Comparison of ENCODE assay signal across 31 cellular contexts in the genomic region with DNA sequence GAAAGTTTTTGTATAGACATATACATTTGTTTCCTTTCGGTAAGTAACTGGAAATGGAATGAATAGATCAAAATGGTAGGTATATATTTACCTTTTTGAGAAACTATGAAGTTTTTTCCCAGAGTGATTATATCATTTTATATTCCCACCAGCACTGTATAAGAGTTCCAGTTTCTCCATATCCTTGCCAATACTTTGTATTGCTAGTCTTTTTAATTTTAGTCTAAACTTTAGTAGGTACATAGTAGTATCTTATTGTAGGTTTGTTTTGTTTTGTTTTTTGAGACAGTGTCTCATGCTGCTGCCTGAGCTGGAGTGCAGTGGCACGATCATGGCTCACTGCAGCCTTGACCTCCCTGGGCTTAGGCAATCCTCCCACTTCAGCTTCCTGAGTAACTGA. TPM values are rescaled to one million over a fixed set of nuclear protein-coding genes. Genes with fewer than 3 reads are reported as not detected.
DNase-seq lines count a peak whose midpoint lies in the region; ATAC-seq, FAIRE-seq and TF ChIP-seq lines count a peak whose summit lies in the region.
"Had no signal": no experiment of that assay in that cellular context is flagged by ENCODE, and none has a peak within 500 bp of the region (broad histone marks: within the 10 kb centered on the region; RNA-seq: fewer than 3 reads in every experiment).

No MANE protein-coding gene starts in this region.

- no peak for TF ChIP-seq CTCF in HepG2 (CRISPR knock-in tag; IDR thresholded peaks at IDR 0.05)
- TF ChIP-seq CTCF in right lobe of liver (IDR thresholded peaks at IDR 0.05): no peak
- TF ChIP-seq CTCF in HEK293 (tag by site-specific recombination; IDR thresholded peaks at IDR 0.05): no peak

- no peak overlapping the region for H3K27ac ChIP-seq in HepG2 (ENCODE audit: extremely low read length, insufficient read depth, low read length)
- H3K27ac ChIP-seq in right lobe of liver: no peak overlapping the region
- H3K27ac ChIP-seq in HEK293 (ENCODE audit: extremely low read depth, low read depth, low read length): no peak overlapping the region
- H3K27ac ChIP-seq: 22Rv1; A549; BLaER1; BLaER1 treated with 17β-estradiol and CSF1 and Interleukin-3, amounts not matched to agents 10 nM and 100 nM; C4-2B had no signal

- peaks cover 5% of the 10 kb centered on the region for H3K4me1 ChIP-seq in HepG2 (ENCODE audit: insufficient read depth, low read length)
- no peaks in the 10 kb centered on the region for H3K4me1 ChIP-seq in right lobe of liver
- H3K4me1 ChIP-seq in HEK293 (ENCODE audit: control insufficient read depth, insufficient read depth, low read length): no peaks in the 10 kb centered on the region
- H3K4me1 ChIP-seq: A549, BE2C, BLaER1, Caco-2 had no signal

- H3K4me3 ChIP-seq in HepG2 (replicated peaks in 1 of 3; ENCODE audit: insufficient read depth in 1 of 3, low read depth in 2 of 3, low read length in 3 of 3) (no peak overlapping the region), right lobe of liver (no peak overlapping the region), HEK293 (ENCODE audit: low read depth, low read length) (no peak overlapping the region)
- H3K4me3 ChIP-seq: A549; BLaER1; BLaER1 treated with 17β-estradiol and CSF1 and Interleukin-3, amounts not matched to agents 10 nM and 100 nM had no signal

- intact Hi-C loops in HepG2 (cut with micrococcal nuclease; ENCODE audit: unreplicated experiment) (no loop called here), right lobe of liver (cut with DNase I) (no loop called here)

- TF ChIP-seq RAD21 in HepG2 (CRISPR knock-in tag; IDR thresholded peaks at IDR 0.05): no peak

- ATAC-seq in HepG2 (no peak), right lobe of liver (no peak)
- ATAC-seq: A549; CD8-positive, alpha-beta T cell had no signal

- no peak for FAIRE-seq in HepG2 (lab: Jason Lieb, UNC)
- FAIRE-seq: A204.1, A549, D721Med had no signal

- peaks cover 4% of the 10 kb centered on the region for H3K79me2 ChIP-seq in HepG2 (ENCODE audit: insufficient read depth, low read length)

- DNase-seq in HepG2 (ENCODE audit: low spot score): no peak
- no peak for DNase-seq in right lobe of liver
- no peak for DNase-seq in HEK293T (ENCODE audit: extremely low spot score)
- DNase-seq: 8988T; ACHN; AML-193; BE2C; C1 segment of cervical spinal cord; Caco-2; Calu3; CD4-positive, alpha-beta memory T cell; CD4-positive, alpha-beta T cell; CD4-positive, CD25-positive, alpha-beta regulatory T cell; CD8-positive, alpha-beta memory T cell; CD8-positive, alpha-beta T cell; COR-L47; DMS 273 treated with DMSO at 0.1 percent for 48 hours; DMS153; DMS53; DMS79; DMS79 treated with DMSO at 0.1 percent for 48 hours; DND-41; EL had no signal

- H3K36me3 ChIP-seq in HepG2 (replicated peaks in 1 of 2; ENCODE audit: control insufficient read depth in 1 of 2, insufficient read depth in 2 of 2, low read length in 2 of 2): peaks cover 10 to 57% of the 10 kb centered on the region in 2 experiments
- peaks cover 0 to 8% (median 2%) of the 10 kb centered on the region in 4 donors for H3K36me3 ChIP-seq in right lobe of liver
- peaks cover 0 to 32% of the 10 kb centered on the region in 2 experiments; a peak in 2 of 3 replicates for H3K36me3 ChIP-seq in HEK293 (ENCODE audit: control insufficient read depth in 2 of 2, insufficient read depth in 1 of 2, low read length in 2 of 2)
- H3K36me3 ChIP-seq: BE2C had no signal

- peaks cover 2% of the 10 kb centered on the region; the same call in 1 of the 2 replicates for H4K20me1 ChIP-seq in HepG2 (ENCODE audit: insufficient read depth, low read length)
- H4K20me1 ChIP-seq: BLaER1; BLaER1 treated with 17β-estradiol and CSF1 and Interleukin-3, amounts not matched to agents 10 nM and 100 nM had no signal

- no peak overlapping the region for H3K4me2 ChIP-seq in HepG2 (ENCODE audit: low read depth, low read length)
- H3K4me2 ChIP-seq: A549; BLaER1; BLaER1 treated with 17β-estradiol and CSF1 and Interleukin-3, amounts not matched to agents 10 nM and 100 nM had no signal

- no TSS peak for BruUV-seq in HepG2 (replicated peaks; lab: Mats Ljungman, UMichigan)

- TF ChIP-seq EP300 in HepG2 (IDR thresholded peaks at IDR 0.05; ENCODE audit: low read depth in 2 of 2, low read length in 2 of 2) (no peak), HepG2 (CRISPR knock-in tag; IDR thresholded peaks at IDR 0.05; ENCODE audit: borderline replicate concordance) (no peak)

- H3K9me3 ChIP-seq in HepG2 (ENCODE audit: low read length): no peaks in the 10 kb centered on the region
- H3K9me3 ChIP-seq in right lobe of liver: no peaks in the 10 kb centered on the region
- no peaks in the 10 kb centered on the region for H3K9me3 ChIP-seq in HEK293 (ENCODE audit: control insufficient read depth, insufficient read depth, low read depth, low read length)
- H3K9me3 ChIP-seq: BE2C, Caco-2 had no signal

- no peak overlapping the region for H3K9ac ChIP-seq in HepG2 (ENCODE audit: insufficient read depth, low read depth, low read length)
- H3K9ac ChIP-seq: BLaER1; BLaER1 treated with 17β-estradiol and CSF1 and Interleukin-3, amounts not matched to agents 10 nM and 100 nM had no signal

- WGBS in HepG2 (ENCODE audit: low lambda C conversion rate): 86% methylated on average over 2 of the region's 2 CpGs
- WGBS in right lobe of liver (ENCODE audit: insufficient coverage, low coverage, low lambda C conversion rate, missing lambda C conversion rate): 93% methylated on average over 2 of the region's 2 CpGs

- TF ChIP-seq POLR2A in HepG2 (IDR thresholded peaks at IDR 0.05; ENCODE audit: insufficient read depth in 1 of 2, low read depth in 2 of 2, low read length in 2 of 2) (no peak), right lobe of liver (IDR thresholded peaks at IDR 0.05) (no peak)

- CTCF ChIA-PET in HepG2 (lab: Yijun Ruan, JAX; ENCODE audit: low intra/inter-chr PET ratio, low total read pairs) (no interaction called here), HEK293 (lab: Yijun Ruan, JAX) (no interaction called here), HEK293T (lab: Yijun Ruan, JAX) (no interaction called here)

- H3K27me3 ChIP-seq in HepG2 (ENCODE audit: control insufficient read depth in 1 of 2, insufficient read depth in 2 of 2, low read length in 2 of 2): no peaks in the 10 kb centered on the region
- no peaks in the 10 kb centered on the region for H3K27me3 ChIP-seq in right lobe of liver
- H3K27me3 ChIP-seq: BE2C; BLaER1; BLaER1 treated with 17β-estradiol and CSF1 and Interleukin-3, amounts not matched to agents 10 nM and 100 nM had no signal

- POLR2A ChIA-PET in HepG2 (lab: Yijun Ruan, JAX) (no interaction called here), HEK293 (lab: Yijun Ruan, JAX) (no interaction called here), HEK293T (lab: Yijun Ruan, JAX) (no interaction called here)

- no peak overlapping the region for H2AFZ ChIP-seq in HepG2 (ENCODE audit: low read length)

- in situ Hi-C loops in HepG2 (cut with HindIII; ENCODE audit: extremely low pct_ligation_motif_present, low pct_unique_long_range_greater_than_20kb): no loop called here

TF ChIP-seq in HepG2, 621 proteins besides CTCF, POLR2A, EP300 and RAD21 (continues in another document):
- TF ChIP-seq NR2C2 (CRISPR knock-in tag; IDR thresholded peaks at IDR 0.05; ENCODE audit: borderline replicate concordance): peak; percentile 23; the same call in 1 of the 2 replicates

TF ChIP-seq in HEK293, 187 proteins besides CTCF, POLR2A, EP300 and RAD21:
- TF ChIP-seq ZNF184 (tag by site-specific recombination; IDR thresholded peaks at IDR 0.05) (peak; percentile 93), ZNF530 (tag by site-specific recombination; IDR thresholded peaks at IDR 0.05; ENCODE audit: low read depth) (no peak), ZSCAN30 (tag by site-specific recombination; IDR thresholded peaks at IDR 0.05) (no peak)

TF ChIP-seq in HEK293T, 16 proteins besides CTCF, POLR2A, EP300 and RAD21 (continues in another document):
- TF ChIP-seq BHLHE40 (IDR thresholded peaks at IDR 0.05; ENCODE audit: borderline replicate concordance) (no peak), LEF1 (IDR thresholded peaks at IDR 0.05; ENCODE audit: borderline replicate concordance) (no peak), FOXA1 (IDR thresholded peaks at IDR 0.05) (no peak), CTBP1 (IDR thresholded peaks at IDR 0.05; ENCODE audit: borderline replicate concordance) (no peak), HDGF (IDR thresholded peaks at IDR 0.05; ENCODE audit: borderline replicate concordance) (no peak), FOXM1 (IDR thresholded peaks at IDR 0.05; ENCODE audit: borderline replicate concordance) (no peak), ARNT (IDR thresholded peaks at IDR 0.05) (no peak), TARDBP (IDR thresholded peaks at IDR 0.05) (no peak), ZNF384 (IDR thresholded peaks at IDR 0.05) (no peak), SUZ12 (IDR thresholded peaks at IDR 0.05) (no peak)

RNA-seq across cellular contexts. Expression of gene AGPS, which starts 56.6 kb away (rescaled TPM):
- total RNA-seq in HepG2 (2016; rRNA removed; fragmentation: Illumina TruSeq; extraction: Trizol) (99.0 and 159 TPM in 2 replicates), right lobe of liver (10 to 100 TPM; 21.7 to 31.8 (median 26.8) TPM)
- 13.8 and 16.6 TPM in 2 replicates for total RNA-seq in HepG2 (2016; cell fraction: cytosol; rRNA removed; fragmentation: Illumina TruSeq; extraction: Trizol; ENCODE audit: low read depth)
- total RNA-seq in HepG2 (2016; cell fraction: insoluble cytoplasmic fraction; rRNA removed; fragmentation: Illumina TruSeq; extraction: Trizol): 107 and 167 TPM in 2 replicates
- 27.7 and 34.8 TPM in 2 replicates for total RNA-seq in HepG2 (2016; cell fraction: membrane; rRNA removed; fragmentation: Illumina TruSeq; extraction: Trizol)
- total RNA-seq in HepG2 (2016; cell fraction: nucleus; rRNA removed; fragmentation: Illumina TruSeq; extraction: Trizol): 78.6 and 83.3 TPM in 2 replicates
- polyA plus RNA-seq in HepG2 (2011; rRNA removed): 33.0 and 39.4 TPM in 2 replicates
- 12.4 and 18.2 TPM in 2 replicates for polyA plus RNA-seq in HepG2 (2011; cell fraction: cytosol; rRNA removed)
- 33.3 and 39.4 TPM in 2 replicates for polyA plus RNA-seq in HepG2 (2011; cell fraction: nucleus; rRNA removed)
- 60.7 and 80.2 TPM in 2 replicates for polyA plus RNA-seq in HepG2 (2012)
- polyA plus RNA-seq in HepG2 (2016; cell fraction: cytosol; fragmentation: Illumina TruSeq; extraction: Trizol; ENCODE audit: low read depth): 5.1 and 5.9 TPM in 2 replicates
- 103 and 105 TPM in 2 replicates for polyA plus RNA-seq in HepG2 (2016; cell fraction: insoluble cytoplasmic fraction; fragmentation: Illumina TruSeq; extraction: Trizol; ENCODE audit: low read depth)
- 12.6 and 14.4 TPM in 2 replicates for polyA plus RNA-seq in HepG2 (2016; cell fraction: membrane; fragmentation: Illumina TruSeq; extraction: Trizol; ENCODE audit: low read depth)
- polyA plus RNA-seq in HepG2 (2016; cell fraction: nucleus; fragmentation: Illumina TruSeq; extraction: Trizol; ENCODE audit: insufficient read depth, low read depth): 46.9 and 49.0 TPM in 2 replicates
- polyA minus RNA-seq in HepG2 (2011; rRNA and poly(A)+ RNA removed; ENCODE audit: low replicate concordance): 9.0 and 17.9 TPM in 2 replicates
- 50.4 and 57.0 TPM in 2 replicates for polyA minus RNA-seq in HepG2 (2011; cell fraction: cytosol; rRNA and poly(A)+ RNA removed)
- 169 and 218 TPM in 2 replicates for polyA minus RNA-seq in HepG2 (2011; cell fraction: nucleus; rRNA and poly(A)+ RNA removed)
